In the genomic region with DNA sequence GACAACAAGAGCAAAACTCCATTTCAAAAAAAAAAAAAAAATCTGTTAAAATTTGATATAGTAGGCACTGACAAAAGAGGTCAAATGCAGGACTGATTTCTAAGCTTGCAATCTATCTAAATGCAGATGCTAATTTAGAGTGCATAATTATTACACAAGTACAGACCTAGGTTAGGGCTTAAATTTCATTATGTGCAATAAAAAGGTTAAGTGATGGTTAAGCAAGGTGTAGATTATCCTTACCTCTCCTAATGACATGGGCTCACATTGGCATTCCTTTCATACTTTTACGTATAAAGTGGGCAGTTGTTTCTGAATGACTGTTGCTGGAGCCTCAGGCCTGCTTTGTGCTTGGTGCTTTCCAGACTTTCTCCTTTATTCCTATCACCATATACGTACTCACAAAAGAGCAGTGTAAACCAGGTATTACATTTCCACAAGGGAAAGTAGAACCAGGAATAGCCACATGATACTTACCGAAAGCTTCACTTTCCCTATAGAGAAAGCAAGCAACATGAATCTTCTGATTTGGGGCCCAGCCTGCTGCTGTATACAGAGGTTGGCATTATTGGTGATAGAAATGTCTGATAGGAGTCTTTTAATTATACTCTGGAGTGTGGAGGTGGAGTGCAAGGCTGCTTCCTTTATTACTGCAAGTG, we compare ENCODE assay signal across 15 cellular contexts. TPM values are rescaled to one million over a fixed set of nuclear protein-coding genes. Genes with fewer than 3 reads are reported as not detected.
DNase-seq lines count a peak whose midpoint lies in the region; ATAC-seq and TF ChIP-seq lines count a peak whose summit lies in the region.
"Had no signal": no experiment of that assay in that cellular context is flagged by ENCODE, and none has a peak within 500 bp of the region (broad histone marks: within the 10 kb centered on the region; RNA-seq: fewer than 3 reads in every experiment).

No MANE protein-coding gene starts in this region.

- WGBS in smooth muscle cell (ENCODE audit: low lambda C conversion rate): 87% methylated on average over 3 of the region's 3 CpGs

- H3F3A ChIP-seq in smooth muscle cell (ENCODE audit: low read depth): peaks cover 33% of the 10 kb centered on the region

- DNase-seq in activated CD8-positive, alpha-beta memory T cell treated with anti-CD3 and anti-CD28 coated beads, Interleukin-2, amount 10 ng/mL, durations not matched to agents 7 days and 5 days: no peak
- no peak for DNase-seq in activated CD8-positive, alpha-beta memory T cell treated with anti-CD3 and anti-CD28 coated beads, Interleukin-2, amount 50 U/mL, for 4 hours
- DNase-seq in smooth muscle cell (lab: John Stamatoyannopoulos, UW; ENCODE audit: unreplicated experiment): no peak
- no peak for DNase-seq in NCI-H82 treated with DMSO at 0.1 percent for 48 hours (lab: John Stamatoyannopoulos, UW; ENCODE audit: unreplicated experiment)
- no peak for DNase-seq in Kasumi-1 (lab: John Stamatoyannopoulos, UW)
- DNase-seq in NCI-H2107 (lab: John Stamatoyannopoulos, UW): no peak
- DNase-seq: DMS153, NCI-H1105, NCI-H226 had no signal

- H3K27me3 ChIP-seq in smooth muscle cell (ENCODE audit: low read depth): no peaks in the 10 kb centered on the region
- H3K27me3 ChIP-seq: neutrophil had no signal

- peak overlapping the region; percentile 33 for H3K4me3 Mint-ChIP-seq in activated CD8-positive, alpha-beta memory T cell treated with anti-CD3 and anti-CD28 coated beads, Interleukin-2, amount 10 ng/mL, durations not matched to agents 7 days and 5 days
- peak overlapping the region; percentile 68 to 100 (median 99) for H3K4me3 Mint-ChIP-seq in brain

- H3K4me1 Mint-ChIP-seq in activated CD8-positive, alpha-beta memory T cell treated with anti-CD3 and anti-CD28 coated beads, Interleukin-2, amount 10 ng/mL, durations not matched to agents 7 days and 5 days: peaks cover 52% of the 10 kb centered on the region
- peaks cover 82% of the 10 kb centered on the region for H3K4me1 Mint-ChIP-seq in brain

- peaks cover 30% of the 10 kb centered on the region for H3K36me3 Mint-ChIP-seq in activated CD8-positive, alpha-beta memory T cell treated with anti-CD3 and anti-CD28 coated beads, Interleukin-2, amount 10 ng/mL, durations not matched to agents 7 days and 5 days
- H3K36me3 Mint-ChIP-seq in brain: peaks cover 46% of the 10 kb centered on the region

- H3K4me3 ChIP-seq in smooth muscle cell: no peak overlapping the region

- H3K79me2 ChIP-seq in smooth muscle cell (ENCODE audit: low read depth): peaks cover 92% of the 10 kb centered on the region

- H3K4me2 ChIP-seq in smooth muscle cell: no peak overlapping the region

- H3K9me3 ChIP-seq in smooth muscle cell (replicated peaks; ENCODE audit: low read depth): no peaks in the 10 kb centered on the region
- H3K9me3 ChIP-seq: neutrophil had no signal

- TF ChIP-seq CTCF in brain (conservative IDR thresholded peaks at IDR 0.05): no peak
- TF ChIP-seq CTCF in smooth muscle cell (IDR thresholded peaks at IDR 0.05; ENCODE audit: borderline replicate concordance, insufficient read depth, poor library complexity, severe bottlenecking): no peak

- H3K9me3 Mint-ChIP-seq in activated CD8-positive, alpha-beta memory T cell treated with anti-CD3 and anti-CD28 coated beads, Interleukin-2, amount 10 ng/mL, durations not matched to agents 7 days and 5 days (ENCODE audit: low read depth): no peaks in the 10 kb centered on the region
- H3K9me3 Mint-ChIP-seq in brain: peaks cover 0 to 10% (median 0%) of the 10 kb centered on the region in 5 experiments

- CTCF ChIA-PET in activated CD8-positive, alpha-beta memory T cell treated with anti-CD3 and anti-CD28 coated beads, Interleukin-2, amount 10 ng/mL, durations not matched to agents 7 days and 5 days (lab: Charles Lee): interaction anchor here (0.8 to 2.9 kb wide), 4 partner anchors 9 to 213 kb away, joined by 3 to 10 read pairs (median 6); no protein-coding TSS in a partner anchor

- no peaks in the 10 kb centered on the region for H3K27me3 Mint-ChIP-seq in activated CD8-positive, alpha-beta memory T cell treated with anti-CD3 and anti-CD28 coated beads, Interleukin-2, amount 10 ng/mL, durations not matched to agents 7 days and 5 days
- peaks cover 11% of the 10 kb centered on the region for H3K27me3 Mint-ChIP-seq in brain

- no peak overlapping the region for H2AFZ ChIP-seq in smooth muscle cell (ENCODE audit: low read depth)

- ATAC-seq in activated CD8-positive, alpha-beta memory T cell treated with anti-CD3 and anti-CD28 coated beads, Interleukin-2, amount 10 ng/mL, durations not matched to agents 7 days and 5 days: no peak
- ATAC-seq: activated CD4-positive, CD25-positive, alpha-beta regulatory T cell treated with anti-CD3 and anti-CD28 coated beads, Interleukin-2, amount 50 U/mL, for 24 hours; esophagus mucosa; SK-N-SH treated with all-trans-retinoic acid at 6 μM for 48 hours had no signal

- peak overlapping the region; percentile 12 for H3K27ac ChIP-seq in smooth muscle cell (ENCODE audit: low read depth)
- H3K27ac ChIP-seq: neutrophil had no signal

- no peaks in the 10 kb centered on the region for H3K36me3 ChIP-seq in smooth muscle cell (ENCODE audit: low read depth)
- H3K36me3 ChIP-seq: neutrophil had no signal

- peaks cover 31% of the 10 kb centered on the region for H3K4me1 ChIP-seq in smooth muscle cell (ENCODE audit: low read depth)

- H4K20me1 ChIP-seq in smooth muscle cell (ENCODE audit: low read depth): peaks cover 47% of the 10 kb centered on the region

- peak overlapping the region; percentile 73 for H3K27ac Mint-ChIP-seq in activated CD8-positive, alpha-beta memory T cell treated with anti-CD3 and anti-CD28 coated beads, Interleukin-2, amount 10 ng/mL, durations not matched to agents 7 days and 5 days
- peak overlapping the region in 4 of 5 experiments; percentile 31 to 99 (median 98) for H3K27ac Mint-ChIP-seq in brain

- H3K9ac ChIP-seq in smooth muscle cell (ENCODE audit: low read depth): no peak overlapping the region

TF ChIP-seq in PFSK-1, 5 proteins besides CTCF, POLR2A, EP300 and RAD21:
- 0 out of 2 replicates have a peak, but pooled peaks have one; percentile 25 for TF ChIP-seq POLR2AphosphoS5 (IDR thresholded peaks at IDR 0.05; ENCODE audit: low read depth, low read length)
- TF ChIP-seq SIN3A (IDR thresholded peaks at IDR 0.05; ENCODE audit: borderline replicate concordance, insufficient read depth, low read length): no peak
- TF ChIP-seq TAF1 (IDR thresholded peaks at IDR 0.05; ENCODE audit: borderline replicate concordance, insufficient read depth, low read length): no peak

RNA-seq across cellular contexts. Expression of a gene that starts 2.2 kb away (rescaled TPM):
- total RNA-seq in activated CD8-positive, alpha-beta memory T cell treated with anti-CD3 and anti-CD28 coated beads, Interleukin-2, amount 10 ng/mL, durations not matched to agents 7 days and 5 days: 10 to 100 TPM; 29.0 to 36.2 TPM
- 46.9 TPM for polyA plus RNA-seq in PFSK-1 (2012; ENCODE audit: insufficient read length, low read depth)
- polyA plus RNA-seq in brain (ENCODE audit: insufficient read depth, low read depth, low replicate concordance) (35.9 TPM), smooth muscle cell (67.8 and 68.3 TPM in 2 replicates)
- total RNA-seq in smooth muscle cell: 51.7 and 65.9 TPM in 2 replicates

RNA-seq across cellular contexts. Expression of a gene that starts 5.7 kb away (rescaled TPM):
- 10 to 100 TPM; 73.6 to 83.7 TPM for total RNA-seq in activated CD8-positive, alpha-beta memory T cell treated with anti-CD3 and anti-CD28 coated beads, Interleukin-2, amount 10 ng/mL, durations not matched to agents 7 days and 5 days
- polyA plus RNA-seq in PFSK-1 (2012; ENCODE audit: insufficient read length, low read depth): 61.8 TPM
- polyA plus RNA-seq in brain (ENCODE audit: insufficient read depth, low read depth, low replicate concordance) (81.2 TPM), smooth muscle cell (48.3 and 66.9 TPM in 2 replicates)
- 44.8 and 83.9 TPM in 2 replicates for total RNA-seq in smooth muscle cell

RNA-seq across cellular contexts. Expression of a gene that starts 31.7 kb away (rescaled TPM):
- 10 to 100 TPM; 49.4 to 64.5 TPM for total RNA-seq in activated CD8-positive, alpha-beta memory T cell treated with anti-CD3 and anti-CD28 coated beads, Interleukin-2, amount 10 ng/mL, durations not matched to agents 7 days and 5 days
- polyA plus RNA-seq in PFSK-1 (2012; ENCODE audit: insufficient read length, low read depth): 23.9 TPM
- polyA plus RNA-seq in brain (ENCODE audit: insufficient read depth, low read depth, low replicate concordance): 9.0 TPM
- 12.4 and 13.3 TPM in 2 replicates for total RNA-seq in smooth muscle cell
- 11.1 and 15.2 TPM in 2 replicates for polyA plus RNA-seq in smooth muscle cell

RNA-seq across cellular contexts. Expression of a gene that starts 35.5 kb away (rescaled TPM):
- 10 to 100 TPM; 84.5 to 98.0 TPM for total RNA-seq in activated CD8-positive, alpha-beta memory T cell treated with anti-CD3 and anti-CD28 coated beads, Interleukin-2, amount 10 ng/mL, durations not matched to agents 7 days and 5 days
- 38.7 TPM for polyA plus RNA-seq in PFSK-1 (2012; ENCODE audit: insufficient read length, low read depth)
- polyA plus RNA-seq in brain (ENCODE audit: insufficient read depth, low read depth, low replicate concordance) (67.7 TPM), smooth muscle cell (36.4 and 41.5 TPM in 2 replicates)
- total RNA-seq in smooth muscle cell: 50.3 and 54.7 TPM in 2 replicates
